Comparison of ENCODE assay signal across 1 cellular context in the genomic region with DNA sequence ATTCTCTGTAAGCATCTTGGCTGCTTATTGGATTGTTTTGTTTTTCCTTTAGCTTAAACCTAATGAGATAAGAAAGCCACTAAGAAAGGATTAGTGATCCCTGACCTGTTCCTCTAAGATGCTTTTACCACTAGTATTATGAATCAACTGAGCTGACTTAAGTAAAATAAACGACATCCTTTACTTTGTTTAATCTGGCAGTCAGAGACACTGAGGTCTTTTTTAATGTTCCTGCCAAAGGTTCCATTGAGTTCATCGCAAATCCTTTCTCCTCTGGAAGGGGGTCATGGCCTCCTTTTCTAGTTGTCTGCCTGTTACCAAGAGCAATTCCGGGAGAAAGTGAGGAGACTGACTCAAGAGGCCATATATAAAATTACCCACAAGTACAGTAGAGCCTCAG.
TF ChIP-seq lines count a peak whose summit lies in the region.

No MANE protein-coding gene starts in this region.

TF ChIP-seq in SK-N-SH treated with all-trans-retinoic acid at 6 μM for 48 hours, 23 proteins besides CTCF, POLR2A, EP300 and RAD21 (continued from another document):
- TF ChIP-seq, protein P1, sequence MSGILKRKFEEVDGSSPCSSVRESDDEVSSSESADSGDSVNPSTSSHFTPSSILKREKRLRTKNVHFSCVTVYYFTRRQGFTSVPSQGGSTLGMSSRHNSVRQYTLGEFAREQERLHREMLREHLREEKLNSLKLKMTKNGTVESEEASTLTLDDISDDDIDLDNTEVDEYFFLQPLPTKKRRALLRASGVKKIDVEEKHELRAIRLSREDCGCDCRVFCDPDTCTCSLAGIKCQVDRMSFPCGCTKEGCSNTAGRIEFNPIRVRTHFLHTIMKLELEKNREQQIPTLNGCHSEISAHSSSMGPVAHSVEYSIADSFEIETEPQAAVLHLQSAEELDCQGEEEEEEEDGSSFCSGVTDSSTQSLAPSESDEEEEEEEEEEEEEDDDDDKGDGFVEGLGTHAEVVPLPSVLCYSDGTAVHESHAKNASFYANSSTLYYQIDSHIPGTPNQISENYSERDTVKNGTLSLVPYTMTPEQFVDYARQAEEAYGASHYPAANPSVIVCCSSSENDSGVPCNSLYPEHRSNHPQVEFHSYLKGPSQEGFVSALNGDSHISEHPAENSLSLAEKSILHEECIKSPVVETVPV (CRISPR knock-in tag; IDR thresholded peaks at IDR 0.05): no peak
TF ChIP-seq in SK-N-SH treated with all-trans-retinoic acid at 6 μM for 48 hours: peak in this region for 1.
